9 cellular contexts compared by ENCODE assay signal in genomic region chr3:189324538-189325138, GRCh38.
DNase-seq lines count a peak whose midpoint lies in the region; ATAC-seq and TF ChIP-seq lines count a peak whose summit lies in the region.
"Had no signal": no experiment of that assay in that cellular context is flagged by ENCODE, and none has a peak within 500 bp of the region (broad histone marks: within the 10 kb centered on the region; RNA-seq: fewer than 3 reads in every experiment).

No MANE protein-coding gene starts in this region.

- H3K27ac ChIP-seq in RWPE2 (ENCODE audit: poor library complexity, severe bottlenecking), result peak overlapping the region; percentile 67
- H3K27ac ChIP-seq: adrenal gland had no signal

- DNase-seq in DMS79 treated with DMSO at 0.1 percent for 48 hours (lab: John Stamatoyannopoulos, UW), result peak; percentile 100
- DNase-seq in KBM-7, result peak; percentile 87
- peak; percentile 85 for DNase-seq in RWPE2 (ENCODE audit: low spot score)
- DNase-seq in activated naive CD4-positive, alpha-beta T cell (lab: John Stamatoyannopoulos, UW), result peak; percentile 4 to 52 (median 32)
- DNase-seq in medulla oblongata (ENCODE audit: extremely low spot score), result peak; percentile 8
- peak; percentile 52 to 94 (median 83) for DNase-seq in stimulated activated naive CD4-positive, alpha-beta T cell (lab: John Stamatoyannopoulos, UW)
- DNase-seq in 8988T, result no peak

- no peaks in the 10 kb centered on the region for H3K36me3 ChIP-seq in RWPE2 (ENCODE audit: low read depth)
- H3K36me3 ChIP-seq: adrenal gland had no signal

- TF ChIP-seq CTCF in RWPE2 (IDR thresholded peaks at IDR 0.05; ENCODE audit: poor library complexity, severe bottlenecking), result no peak

- peaks cover 28% of the 10 kb centered on the region for H3K4me1 ChIP-seq in RWPE2 (ENCODE audit: insufficient read depth, poor library complexity, severe bottlenecking)
- H3K4me1 ChIP-seq: adrenal gland had no signal

- H3K9me3 ChIP-seq in RWPE2 (ENCODE audit: severe bottlenecking), result no peaks in the 10 kb centered on the region
- H3K9me3 ChIP-seq: adrenal gland had no signal

- no peaks in the 10 kb centered on the region for H3K27me3 ChIP-seq in RWPE2 (ENCODE audit: insufficient read depth, poor library complexity, severe bottlenecking)
- H3K27me3 ChIP-seq: adrenal gland had no signal

- peak; percentile 100 for ATAC-seq in GM21717 (IDR thresholded peaks at IDR 0.05; ENCODE audit: unreplicated experiment)
- peak; percentile 88 for ATAC-seq in RWPE2 (ENCODE audit: low read depth)

- no peak overlapping the region for H3K4me3 ChIP-seq in RWPE2 (ENCODE audit: severe bottlenecking)
- H3K4me3 ChIP-seq: adrenal gland had no signal

- in situ Hi-C loops in KBM-7 (cut with MboI; ENCODE audit: low pct_unique_long_range_greater_than_20kb, low sequenced_read_pairs), result no loop called here
